Comparison of ENCODE assay signal across 12 cellular contexts in the genomic region with DNA sequence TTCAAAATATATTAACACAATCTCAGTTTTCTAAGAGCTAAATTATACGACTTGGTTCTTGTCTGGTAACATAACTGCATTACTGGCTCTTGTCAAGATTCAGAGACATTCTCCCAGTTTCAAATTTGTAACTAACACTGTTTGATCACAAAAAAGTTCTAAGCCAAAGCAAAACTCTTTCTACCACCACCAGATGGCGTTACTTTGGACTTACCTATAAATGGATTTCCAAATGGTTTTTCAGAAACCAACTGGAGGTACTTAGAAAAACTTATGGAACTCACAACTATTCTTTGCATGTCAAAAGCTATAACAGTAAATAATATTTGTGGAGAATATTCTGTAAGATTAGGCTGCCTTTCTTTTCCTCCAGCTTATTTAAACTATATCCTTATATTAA. TPM values are rescaled to one million over a fixed set of nuclear protein-coding genes. Genes with fewer than 3 reads are reported as not detected.
A peak's percentile ranks its signal among the peaks of the same experiment; 100 is the strongest.
DNase-seq lines count a peak whose midpoint lies in the region; ATAC-seq and TF ChIP-seq lines count a peak whose summit lies in the region.
"Had no signal": no experiment of that assay in that cellular context is flagged by ENCODE, and none has a peak within 500 bp of the region (broad histone marks: within the 10 kb centered on the region; RNA-seq: fewer than 3 reads in every experiment).

No MANE protein-coding gene starts in this region.

- H3K27ac ChIP-seq in lower lobe of right lung = no peak overlapping the region
- H3K27ac ChIP-seq: skin epidermis had no signal

- H3K36me3 ChIP-seq in lower lobe of right lung = no peaks in the 10 kb centered on the region

- intact Hi-C loops in lower lobe of right lung (cut with DNase I) = no loop called here

- TF ChIP-seq CTCF in lower lobe of right lung (IDR thresholded peaks at IDR 0.05) = peak; percentile 10

- DNase-seq in ELF-1 (ENCODE audit: low read depth, low spot score) = peak; percentile 4
- DNase-seq in amniotic epithelial cell (ENCODE audit: low read depth) = peak; percentile 34
- DNase-seq in lower lobe of right lung = no peak
- DNase-seq in NCI-H1436 (lab: John Stamatoyannopoulos, UW) = no peak
- DNase-seq: activated CD8-positive, alpha-beta T cell treated with anti-CD3 and anti-CD28 coated beads, Interleukin-2, amount 10 ng/mL, durations not matched to agents 7 days and 5 days; left cardiac atrium; stimulated activated naive CD4-positive, alpha-beta T cell had no signal

- ATAC-seq in lower lobe of right lung (no peak), HG02798 (IDR thresholded peaks at IDR 0.05; ENCODE audit: poor library complexity, unreplicated experiment) (no peak), GM21447 (IDR thresholded peaks at IDR 0.05; ENCODE audit: unreplicated experiment) (no peak), GM21737 (IDR thresholded peaks at IDR 0.05; ENCODE audit: unreplicated experiment) (no peak)
- ATAC-seq: activated CD8-positive, alpha-beta T cell treated with anti-CD3 and anti-CD28 coated beads, Interleukin-2, amount 10 ng/mL, durations not matched to agents 7 days and 5 days; left cardiac atrium had no signal

- no peak for TF ChIP-seq EP300 in Ishikawa (IDR thresholded peaks at IDR 0.05; ENCODE audit: borderline replicate concordance)

- H3K27me3 ChIP-seq in lower lobe of right lung (ENCODE audit: low read depth) = no peaks in the 10 kb centered on the region

- no peaks in the 10 kb centered on the region for H3K4me1 ChIP-seq in lower lobe of right lung

- no peak overlapping the region for H3K4me3 ChIP-seq in lower lobe of right lung
- H3K4me3 ChIP-seq: skin epidermis had no signal

- no peaks in the 10 kb centered on the region for H3K9me3 ChIP-seq in lower lobe of right lung

- peak; percentile 29 for TF ChIP-seq RAD21 in Ishikawa (IDR thresholded peaks at IDR 0.05; ENCODE audit: low read depth)

TF ChIP-seq in Ishikawa, 13 proteins besides CTCF, POLR2A, EP300 and RAD21:
- TF ChIP-seq FOXM1 (IDR thresholded peaks at IDR 0.05; ENCODE audit: borderline replicate concordance, low read depth) (no peak), NFIC (IDR thresholded peaks at IDR 0.05) (no peak), TAF1 (IDR thresholded peaks at IDR 0.05; ENCODE audit: low read depth) (no peak), ZBTB7A (IDR thresholded peaks at IDR 0.05; ENCODE audit: low read depth) (no peak), TCF12 (IDR thresholded peaks at IDR 0.05; ENCODE audit: low read depth) (no peak), EGR1 (IDR thresholded peaks at IDR 0.05) (no peak), CREB1 (IDR thresholded peaks at IDR 0.05; ENCODE audit: low read depth) (no peak), CEBPB (IDR thresholded peaks at IDR 0.05) (no peak), YY1 (IDR thresholded peaks at IDR 0.05; ENCODE audit: low read depth) (no peak), TEAD4 (IDR thresholded peaks at IDR 0.05) (no peak)
- TF ChIP-seq, protein P1, sequence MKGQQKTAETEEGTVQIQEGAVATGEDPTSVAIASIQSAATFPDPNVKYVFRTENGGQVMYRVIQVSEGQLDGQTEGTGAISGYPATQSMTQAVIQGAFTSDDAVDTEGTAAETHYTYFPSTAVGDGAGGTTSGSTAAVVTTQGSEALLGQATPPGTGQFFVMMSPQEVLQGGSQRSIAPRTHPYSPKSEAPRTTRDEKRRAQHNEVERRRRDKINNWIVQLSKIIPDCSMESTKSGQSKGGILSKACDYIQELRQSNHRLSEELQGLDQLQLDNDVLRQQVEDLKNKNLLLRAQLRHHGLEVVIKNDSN (IDR thresholded peaks at IDR 0.05) = no peak
- TF ChIP-seq, protein P2, sequence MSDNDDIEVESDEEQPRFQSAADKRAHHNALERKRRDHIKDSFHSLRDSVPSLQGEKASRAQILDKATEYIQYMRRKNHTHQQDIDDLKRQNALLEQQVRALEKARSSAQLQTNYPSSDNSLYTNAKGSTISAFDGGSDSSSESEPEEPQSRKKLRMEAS (IDR thresholded peaks at IDR 0.05) = no peak
- TF ChIP-seq, protein P3, sequence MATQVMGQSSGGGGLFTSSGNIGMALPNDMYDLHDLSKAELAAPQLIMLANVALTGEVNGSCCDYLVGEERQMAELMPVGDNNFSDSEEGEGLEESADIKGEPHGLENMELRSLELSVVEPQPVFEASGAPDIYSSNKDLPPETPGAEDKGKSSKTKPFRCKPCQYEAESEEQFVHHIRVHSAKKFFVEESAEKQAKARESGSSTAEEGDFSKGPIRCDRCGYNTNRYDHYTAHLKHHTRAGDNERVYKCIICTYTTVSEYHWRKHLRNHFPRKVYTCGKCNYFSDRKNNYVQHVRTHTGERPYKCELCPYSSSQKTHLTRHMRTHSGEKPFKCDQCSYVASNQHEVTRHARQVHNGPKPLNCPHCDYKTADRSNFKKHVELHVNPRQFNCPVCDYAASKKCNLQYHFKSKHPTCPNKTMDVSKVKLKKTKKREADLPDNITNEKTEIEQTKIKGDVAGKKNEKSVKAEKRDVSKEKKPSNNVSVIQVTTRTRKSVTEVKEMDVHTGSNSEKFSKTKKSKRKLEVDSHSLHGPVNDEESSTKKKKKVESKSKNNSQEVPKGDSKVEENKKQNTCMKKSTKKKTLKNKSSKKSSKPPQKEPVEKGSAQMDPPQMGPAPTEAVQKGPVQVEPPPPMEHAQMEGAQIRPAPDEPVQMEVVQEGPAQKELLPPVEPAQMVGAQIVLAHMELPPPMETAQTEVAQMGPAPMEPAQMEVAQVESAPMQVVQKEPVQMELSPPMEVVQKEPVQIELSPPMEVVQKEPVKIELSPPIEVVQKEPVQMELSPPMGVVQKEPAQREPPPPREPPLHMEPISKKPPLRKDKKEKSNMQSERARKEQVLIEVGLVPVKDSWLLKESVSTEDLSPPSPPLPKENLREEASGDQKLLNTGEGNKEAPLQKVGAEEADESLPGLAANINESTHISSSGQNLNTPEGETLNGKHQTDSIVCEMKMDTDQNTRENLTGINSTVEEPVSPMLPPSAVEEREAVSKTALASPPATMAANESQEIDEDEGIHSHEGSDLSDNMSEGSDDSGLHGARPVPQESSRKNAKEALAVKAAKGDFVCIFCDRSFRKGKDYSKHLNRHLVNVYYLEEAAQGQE (IDR thresholded peaks at IDR 0.05; ENCODE audit: low read depth) = no peak

RNA-seq across cellular contexts. Expression of a gene that starts 34.2 kb away (rescaled TPM):
- total RNA-seq in lower lobe of right lung = not detected
- total RNA-seq: activated CD8-positive, alpha-beta T cell treated with anti-CD3 and anti-CD28 coated beads, Interleukin-2, amount 10 ng/mL, durations not matched to agents 7 days and 5 days; left cardiac atrium had no signal

Comparison
In these comparisons a context has a peak if more than half of its experiments do, and no peak if none do; other contexts are left out.
1. DNase-seq: peak in ELF-1 (single experiment) and amniotic epithelial cell (single experiment); none in lower lobe of right lung (single experiment) and NCI-H1436 (single experiment).